15 cellular contexts compared by ENCODE assay signal in the genomic region with DNA sequence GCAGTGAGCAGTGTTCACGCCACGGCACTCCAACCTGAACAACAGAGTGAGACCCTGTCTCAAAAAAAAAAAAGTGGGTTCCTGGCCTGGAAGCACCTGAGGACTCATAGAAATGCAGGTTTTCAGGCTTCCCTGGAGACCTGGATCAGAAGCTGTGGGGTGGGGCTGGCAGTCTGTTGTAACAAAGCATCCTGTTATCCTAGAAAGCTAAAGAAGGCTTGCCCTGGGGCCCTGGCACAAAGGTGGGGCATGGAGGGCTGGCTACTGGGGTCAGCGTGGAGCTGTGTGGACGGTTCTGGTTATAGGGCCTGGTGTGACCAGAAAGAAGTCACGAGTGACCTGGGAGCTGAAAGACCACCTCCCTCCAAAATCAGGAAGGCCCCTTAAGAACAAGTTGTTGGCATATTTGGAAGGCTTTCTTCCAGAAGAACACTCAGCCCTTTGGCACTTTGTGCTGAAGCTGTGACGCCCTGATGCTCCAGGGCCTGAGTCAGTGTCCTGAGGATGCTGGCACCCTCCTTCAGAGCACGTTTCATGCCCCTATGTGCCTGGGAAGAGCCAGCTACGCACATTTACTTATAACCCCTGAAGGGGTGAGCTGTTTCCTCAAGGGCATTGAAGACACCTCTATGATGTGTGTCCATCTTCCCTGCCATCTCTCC. TPM values are rescaled to one million over a fixed set of nuclear protein-coding genes. Genes with fewer than 3 reads are reported as not detected.
DNase-seq lines count a peak whose midpoint lies in the region; ATAC-seq and TF ChIP-seq lines count a peak whose summit lies in the region.
"Had no signal": no experiment of that assay in that cellular context is flagged by ENCODE, and none has a peak within 500 bp of the region (broad histone marks: within the 10 kb centered on the region; RNA-seq: fewer than 3 reads in every experiment).

No MANE protein-coding gene starts in this region.

- no peak for TF ChIP-seq CTCF in colonic mucosa (IDR thresholded peaks at IDR 0.05)

- H3K9ac ChIP-seq in colonic mucosa (ENCODE audit: low read depth in 2 of 2, low read length in 2 of 2) = peak overlapping the region in 1 of 2 donors; percentile 17
- H3K9ac ChIP-seq in stomach smooth muscle (ENCODE audit: low read length in 2 of 2) = peak overlapping the region; percentile 61 to 85
- H3K9ac ChIP-seq: KMS-11 had no signal

- WGBS in mesodermal cell (ENCODE audit: insufficient coverage in 2 of 2), 2 experiments = 94 to 95% methylated on average over 5 to 8 of the region's 8 CpGs

- H3K36me3 ChIP-seq in colonic mucosa (no peaks in the 10 kb centered on the region), mesodermal cell (ENCODE audit: control insufficient read depth, insufficient read depth, low read length) (no peaks in the 10 kb centered on the region), stomach smooth muscle (ENCODE audit: control insufficient read depth in 2 of 2, insufficient read depth in 2 of 2, low read length in 2 of 2) (peaks cover 2 to 37% of the 10 kb centered on the region in 2 donors)
- H3K36me3 ChIP-seq: SJCRH30 had no signal

- peak overlapping the region; percentile 74 for H3K27ac ChIP-seq in colonic mucosa
- peak overlapping the region; percentile 88 for H3K27ac ChIP-seq in mesodermal cell (ENCODE audit: low read depth, low read length, severe bottlenecking)
- peak overlapping the region; percentile 98 for H3K27ac ChIP-seq in stomach smooth muscle (ENCODE audit: low read length)
- H3K27ac ChIP-seq: KMS-11, SJCRH30 had no signal

- DNase-seq in GM04503 (ENCODE audit: low read depth) = peak; percentile 64
- no peak for DNase-seq in colonic mucosa
- DNase-seq in effector CD8-positive, alpha-beta T cell (lab: John Stamatoyannopoulos, UW) = no peak
- DNase-seq in dedifferentiated amniotic fluid mesenchymal stem cell (ENCODE audit: extremely low spot score) = no peak
- no peak for DNase-seq in foreskin melanocyte
- DNase-seq: natural killer cell; NCI-H1694; NCI-H82; SJCRH30; stimulated activated CD8-positive, alpha-beta memory T cell treated with anti-CD3 and anti-CD28 coated beads, Interleukin-4, amount 100 ng/mL, for 48 hours had no signal

- H3K9me3 ChIP-seq in colonic mucosa (no peaks in the 10 kb centered on the region), mesodermal cell (ENCODE audit: control insufficient read depth, low read length) (no peaks in the 10 kb centered on the region), stomach smooth muscle (ENCODE audit: control insufficient read depth in 2 of 2, low read length in 2 of 2) (peaks cover 0 to 3% of the 10 kb centered on the region in 2 donors)
- H3K9me3 ChIP-seq: SJCRH30 had no signal

- intact Hi-C loops in colonic mucosa (cut with DNase I) = no loop called here

- ATAC-seq in HG03196 (IDR thresholded peaks at IDR 0.05; ENCODE audit: unreplicated experiment) = no peak
- ATAC-seq: esophagus mucosa, natural killer cell had no signal

- no peaks in the 10 kb centered on the region for H3K4me1 ChIP-seq in colonic mucosa
- H3K4me1 ChIP-seq in mesodermal cell (ENCODE audit: control insufficient read depth, insufficient read depth, low read length, poor library complexity, severe bottlenecking) = peaks cover 6% of the 10 kb centered on the region
- peaks cover 75% of the 10 kb centered on the region for H3K4me1 ChIP-seq in stomach smooth muscle (ENCODE audit: control insufficient read depth, insufficient read depth, low read length)
- H3K4me1 ChIP-seq: SJCRH30 had no signal

- H3K4me3 ChIP-seq in colonic mucosa (no peak overlapping the region), mesodermal cell (ENCODE audit: extremely low read depth, insufficient read depth, low read length, poor library complexity, severe bottlenecking) (no peak overlapping the region), stomach smooth muscle (ENCODE audit: low read length in 2 of 2) (peak overlapping the region; percentile 44 to 55)
- H3K4me3 ChIP-seq: SJCRH30 had no signal

- no peaks in the 10 kb centered on the region for H3K27me3 ChIP-seq in colonic mucosa
- no peaks in the 10 kb centered on the region for H3K27me3 ChIP-seq in stomach smooth muscle (ENCODE audit: control insufficient read depth in 1 of 2, insufficient read depth in 2 of 2, low read length in 2 of 2)
- H3K27me3 ChIP-seq: SJCRH30 had no signal

RNA-seq across cellular contexts. Expression of a gene that starts 6.2 kb away (rescaled TPM):
- 10 to 100 TPM; 10.4 to 37.9 TPM for total RNA-seq in colonic mucosa
- 4.2 TPM for polyA plus RNA-seq in mesodermal cell (2013, experiment 1 of 2)
- polyA plus RNA-seq in mesodermal cell (2013, experiment 2 of 2) = 6.3 TPM

Comparison
In these comparisons a context has a peak if more than half of its experiments do, and no peak if none do; other contexts are left out.
1. H3K4me3 ChIP-seq: peak in stomach smooth muscle (2 of 2); none in colonic mucosa (single experiment) and mesodermal cell (single experiment).
2. Peak in every context shown above with its lines, with median percentiles within 50 percentile points of each other: H3K27ac ChIP-seq.